ENCODE assay signal across 1 cellular context in genomic region chr3:130893240-130894129, GRCh38.
TF ChIP-seq lines count a peak whose summit lies in the region.

Gene ATP2C1 (plus strand): TSS chr3:130894084. CDS start chr3:130894770, 686 bp downstream.

TF ChIP-seq in HepG2, 621 proteins besides CTCF, POLR2A, EP300 and RAD21 (continued from another document and continues in another):
- TF ChIP-seq UBTF (CRISPR knock-in tag; IDR thresholded peaks at IDR 0.05) (peak; percentile 62), AKAP8 (CRISPR knock-in tag; IDR thresholded peaks at IDR 0.05) (0 out of 2 replicates have a peak, but pooled peaks have one; percentile 41), SIN3A (IDR thresholded peaks at IDR 0.05; ENCODE audit: borderline replicate concordance, low read depth, low read length) (peak; percentile 80; the same call in 1 of the 2 replicates), IRF9 (CRISPR knock-in tag; IDR thresholded peaks at IDR 0.05; ENCODE audit: borderline replicate concordance) (peak; percentile 92; the same call in 1 of the 2 replicates), ZNF816 (CRISPR knock-in tag; IDR thresholded peaks at IDR 0.05; ENCODE audit: borderline replicate concordance) (peak; percentile 49; the same call in 1 of the 2 replicates), U2AF1 (optimal IDR thresholded peaks at IDR 0.05; ENCODE audit: low read depth, low read length) (peak; percentile 53), PCBP1 (IDR thresholded peaks at IDR 0.05; ENCODE audit: borderline replicate concordance, low read depth, low read length) (no peak), SP140L (CRISPR knock-in tag; IDR thresholded peaks at IDR 0.05; ENCODE audit: borderline replicate concordance) (no peak), HMGA1 (CRISPR knock-in tag; conservative IDR thresholded peaks at IDR 0.05) (no peak), GTF2F1 (IDR thresholded peaks at IDR 0.05; ENCODE audit: low read length) (no peak), MXD4 (CRISPR knock-in tag; IDR thresholded peaks at IDR 0.05) (no peak), FOXO4 (CRISPR knock-in tag; conservative IDR thresholded peaks at IDR 0.05) (0 out of 2 replicates have a peak, but pooled peaks have one; percentile 42), PITX1 (CRISPR knock-in tag; IDR thresholded peaks at IDR 0.05) (0 out of 2 replicates have a peak, but pooled peaks have one; percentile 29), KLF15 (CRISPR knock-in tag; IDR thresholded peaks at IDR 0.05; ENCODE audit: borderline replicate concordance) (no peak), ZMAT5 (CRISPR knock-in tag; IDR thresholded peaks at IDR 0.05; ENCODE audit: borderline replicate concordance, low read depth) (no peak), ZBTB10 (CRISPR knock-in tag; IDR thresholded peaks at IDR 0.05; ENCODE audit: borderline replicate concordance) (no peak; the same call in 1 of the 2 replicates), POGZ (CRISPR knock-in tag; IDR thresholded peaks at IDR 0.05) (peak; percentile 52), BORCS8-MEF2B (CRISPR knock-in tag; IDR thresholded peaks at IDR 0.05) (peak; percentile 27), XRCC5 (optimal IDR thresholded peaks at IDR 0.05; ENCODE audit: low read length) (no peak), ZNF276 (CRISPR knock-in tag; IDR thresholded peaks at IDR 0.05; ENCODE audit: low read depth) (0 out of 2 replicates have a peak, but pooled peaks have one; percentile 26), SMAD9 (CRISPR knock-in tag; IDR thresholded peaks at IDR 0.05) (peak; percentile 73; the same call in 1 of the 2 replicates), SKIL (CRISPR knock-in tag; IDR thresholded peaks at IDR 0.05; ENCODE audit: borderline replicate concordance) (no peak), HNF4A (CRISPR knock-in tag; IDR thresholded peaks at IDR 0.05) (0 out of 2 replicates have a peak, but pooled peaks have one; percentile 12), DBP (CRISPR knock-in tag; IDR thresholded peaks at IDR 0.05; ENCODE audit: not compliant biosample characterization) (no peak), ZNF414 (CRISPR knock-in tag; IDR thresholded peaks at IDR 0.05) (peak; percentile 66), ZMAT3 (CRISPR knock-in tag; conservative IDR thresholded peaks at IDR 0.05) (peak; percentile 82), FOXA3 (CRISPR knock-in tag; IDR thresholded peaks at IDR 0.05) (0 out of 2 replicates have a peak, but pooled peaks have one; percentile 3), ZSCAN20 (CRISPR knock-in tag; IDR thresholded peaks at IDR 0.05; ENCODE audit: borderline replicate concordance) (no peak), PATZ1 (CRISPR knock-in tag; IDR thresholded peaks at IDR 0.05) (no peak), PRPF4 (IDR thresholded peaks at IDR 0.05; ENCODE audit: low read depth, low read length, poor library complexity, severe bottlenecking) (no peak), MED8 (CRISPR knock-in tag; IDR thresholded peaks at IDR 0.05; ENCODE audit: insufficient replicate concordance) (peak; percentile 37), NFE2L1 (CRISPR knock-in tag; IDR thresholded peaks at IDR 0.05; ENCODE audit: borderline replicate concordance) (peak; percentile 71; the same call in 1 of the 2 replicates), BRD4 (CRISPR knock-in tag; IDR thresholded peaks at IDR 0.05) (peak; percentile 58; the same call in 1 of the 2 replicates), ZNF501 (CRISPR knock-in tag; IDR thresholded peaks at IDR 0.05) (peak; percentile 92), ELK4 (CRISPR knock-in tag; IDR thresholded peaks at IDR 0.05; ENCODE audit: borderline replicate concordance) (no peak), ZKSCAN8 (CRISPR knock-in tag; IDR thresholded peaks at IDR 0.05; ENCODE audit: borderline replicate concordance) (peak; percentile 19; the same call in 1 of the 2 replicates)
